22 cellular contexts compared by ENCODE assay signal in genomic region chrX:115356369-115356768, GRCh38.
A peak's percentile ranks its signal among the peaks of the same experiment; 100 is the strongest.
DNase-seq lines count a peak whose midpoint lies in the region; ATAC-seq and TF ChIP-seq lines count a peak whose summit lies in the region.
"Had no signal": no experiment of that assay in that cellular context is flagged by ENCODE, and none has a peak within 500 bp of the region (broad histone marks: within the 10 kb centered on the region; RNA-seq: fewer than 3 reads in every experiment).

No MANE protein-coding gene starts in this region.

- H3K4me1 ChIP-seq in hepatocyte (ENCODE audit: insufficient read depth) (peaks cover under 1% of the 10 kb centered on the region), lower lobe of right lung (peaks cover 7% of the 10 kb centered on the region), subcutaneous abdominal adipose tissue (ENCODE audit: control insufficient read depth in 5 of 5, insufficient read depth in 5 of 5, low read length in 5 of 5) (peaks cover 0 to 12% (median 6%) of the 10 kb centered on the region in 5 donors)
- H3K4me1 ChIP-seq: BLaER1 treated with 17β-estradiol and CSF1 and Interleukin-3, amounts not matched to agents 10 nM and 100 nM; HAP-1 had no signal

- peak; percentile 57 for DNase-seq in amniotic epithelial cell (ENCODE audit: low read depth)
- no peak for DNase-seq in hepatocyte (ENCODE audit: low spot score)
- no peak for DNase-seq in lower lobe of right lung
- no peak for DNase-seq in NOMO-1 treated with DMSO at 0.1 percent for 48 hours (lab: John Stamatoyannopoulos, UW; ENCODE audit: unreplicated experiment)
- DNase-seq in midbrain (lab: John Stamatoyannopoulos, UW) = no peak
- DNase-seq: 8988T; CD8-positive, alpha-beta T cell; DND-41; MG63; NCI-H1417; NCI-H187; NCI-H446 treated with DMSO at 0.1 percent for 48 hours; NCI-H526 treated with DMSO at 0.1 percent for 48 hours; PC-3; SHP77 treated with DMSO at 0.1 percent for 48 hours had no signal

- H2AFZ ChIP-seq in hepatocyte = no peak overlapping the region

- H3K9me2 ChIP-seq in hepatocyte (replicated peaks; ENCODE audit: insufficient read depth) = no peaks in the 10 kb centered on the region

- no peak overlapping the region for H3K4me2 ChIP-seq in hepatocyte
- H3K4me2 ChIP-seq: BLaER1 treated with 17β-estradiol and CSF1 and Interleukin-3, amounts not matched to agents 10 nM and 100 nM had no signal

- ATAC-seq in lower lobe of right lung (peak in 1 of 2 donors; percentile 90), HG02610 (IDR thresholded peaks at IDR 0.05; ENCODE audit: unreplicated experiment) (no peak)
- ATAC-seq: CD8-positive, alpha-beta T cell; K562; PC-3 had no signal

- no peak for TF ChIP-seq CTCF in hepatocyte (IDR thresholded peaks at IDR 0.05; ENCODE audit: poor library complexity)
- TF ChIP-seq CTCF in lower lobe of right lung (IDR thresholded peaks at IDR 0.05) = no peak

- no peak overlapping the region for H3K4me3 ChIP-seq in hepatocyte
- H3K4me3 ChIP-seq in lower lobe of right lung = no peak overlapping the region
- H3K4me3 ChIP-seq in subcutaneous abdominal adipose tissue (ENCODE audit: low read depth in 1 of 5, low read length in 5 of 5) = no peak overlapping the region
- H3K4me3 ChIP-seq: BLaER1 treated with 17β-estradiol and CSF1 and Interleukin-3, amounts not matched to agents 10 nM and 100 nM; GM12878; HAP-1; K562; MG63; SK-N-MC had no signal

- intact Hi-C loops in lower lobe of right lung (cut with DNase I) = no loop called here

- no peak overlapping the region for H3K9ac ChIP-seq in subcutaneous abdominal adipose tissue (ENCODE audit: low read length in 5 of 5)
- H3K9ac ChIP-seq: BLaER1 treated with 17β-estradiol and CSF1 and Interleukin-3, amounts not matched to agents 10 nM and 100 nM had no signal

- H3K9me3 ChIP-seq in hepatocyte (ENCODE audit: low read depth) = no peaks in the 10 kb centered on the region
- no peaks in the 10 kb centered on the region for H3K9me3 ChIP-seq in lower lobe of right lung
- no peaks in the 10 kb centered on the region for H3K9me3 ChIP-seq in subcutaneous abdominal adipose tissue (ENCODE audit: control insufficient read depth in 5 of 5, low read length in 5 of 5)
- H3K9me3 ChIP-seq: HAP-1, MG63 had no signal

- H4K20me1 ChIP-seq in hepatocyte (ENCODE audit: insufficient read depth, poor library complexity, severe bottlenecking) = no peaks in the 10 kb centered on the region
- H4K20me1 ChIP-seq: BLaER1 treated with 17β-estradiol and CSF1 and Interleukin-3, amounts not matched to agents 10 nM and 100 nM had no signal

- peak overlapping the region; percentile 60 for H3K27ac ChIP-seq in hepatocyte
- peak overlapping the region; percentile 67 for H3K27ac ChIP-seq in lower lobe of right lung
- peak overlapping the region; percentile 56 for H3K27ac ChIP-seq in subcutaneous abdominal adipose tissue (ENCODE audit: low read depth, low read length)
- H3K27ac ChIP-seq: BLaER1 treated with 17β-estradiol and CSF1 and Interleukin-3, amounts not matched to agents 10 nM and 100 nM; SK-N-MC had no signal

- H3K27me3 ChIP-seq in hepatocyte (no peaks in the 10 kb centered on the region), lower lobe of right lung (ENCODE audit: low read depth) (no peaks in the 10 kb centered on the region), subcutaneous abdominal adipose tissue (ENCODE audit: control insufficient read depth in 5 of 5, insufficient read depth in 4 of 5, low read length in 5 of 5) (peaks cover 0 to 8% (median 3%) of the 10 kb centered on the region in 5 donors)
- H3K27me3 ChIP-seq: MG63 had no signal

- 64% methylated on average over 4 of the region's 4 CpGs for WGBS in hepatocyte (ENCODE audit: low lambda C conversion rate, missing lambda C conversion rate)

- H3K79me2 ChIP-seq in hepatocyte = no peaks in the 10 kb centered on the region

- H3K36me3 ChIP-seq in hepatocyte (replicated peaks; ENCODE audit: insufficient read depth, low read depth) (no peaks in the 10 kb centered on the region), lower lobe of right lung (no peaks in the 10 kb centered on the region), subcutaneous abdominal adipose tissue (ENCODE audit: control insufficient read depth in 5 of 5, insufficient read depth in 5 of 5, low read length in 5 of 5) (no peaks in the 10 kb centered on the region)
- H3K36me3 ChIP-seq: BLaER1 treated with 17β-estradiol and CSF1 and Interleukin-3, amounts not matched to agents 10 nM and 100 nM; HAP-1; MG63 had no signal
